In genomic region chr6:72620866-72621242, GRCh38 we compare ENCODE assay signal across 9 cellular contexts. TPM values are rescaled to one million over a fixed set of nuclear protein-coding genes. Genes with fewer than 3 reads are reported as not detected.
A peak's percentile ranks its signal among the peaks of the same experiment; 100 is the strongest.
DNase-seq lines count a peak whose midpoint lies in the region; ATAC-seq and TF ChIP-seq lines count a peak whose summit lies in the region.
"Had no signal": no experiment of that assay in that cellular context is flagged by ENCODE, and none has a peak within 500 bp of the region (broad histone marks: within the 10 kb centered on the region; RNA-seq: fewer than 3 reads in every experiment).

No MANE protein-coding gene starts in this region.

- H3K4me3 ChIP-seq in GM23338 (peak overlapping the region; percentile 84), iPS-18a (ENCODE audit: low read length) (peak overlapping the region; percentile 74)

- peak overlapping the region; percentile 75 for H3K4me3 Mint-ChIP-seq in GM23338
- H3K4me3 Mint-ChIP-seq in activated T-cell treated with anti-CD3 and anti-CD28 coated beads, Interleukin-2, amount 50 U/mL, for 72 hours: peak overlapping the region; percentile 94 to 100
- peak overlapping the region; percentile 82 for H3K4me3 Mint-ChIP-seq in stimulated activated effector memory CD8-positive, alpha-beta T cell treated with anti-CD3 and anti-CD28 coated beads, Interleukin-12 subunit alpha, Interleukin-12 subunit beta, amount 100 ng/mL, for 72 hours

- H3K9me2 ChIP-seq in GM23338 (ENCODE audit: insufficient read depth): no peaks in the 10 kb centered on the region

- no peak overlapping the region for H3K9ac ChIP-seq in iPS-18a (ENCODE audit: low read length)

- no peaks in the 10 kb centered on the region for H3F3A ChIP-seq in GM23338 (replicated peaks; ENCODE audit: low read depth)

- H3K79me2 ChIP-seq in GM23338 (replicated peaks; ENCODE audit: insufficient read depth): no peaks in the 10 kb centered on the region

- H3K36me3 ChIP-seq in GM23338 (ENCODE audit: insufficient read depth): no peaks in the 10 kb centered on the region
- H3K36me3 ChIP-seq in iPS-18a (ENCODE audit: control insufficient read depth, low read depth, low read length): no peaks in the 10 kb centered on the region

- no peaks in the 10 kb centered on the region; the same call in 2 of the 3 replicates for H3K9me3 Mint-ChIP-seq in GM23338
- no peaks in the 10 kb centered on the region for H3K9me3 Mint-ChIP-seq in activated T-cell treated with anti-CD3 and anti-CD28 coated beads, Interleukin-2, amount 50 U/mL, for 72 hours
- no peaks in the 10 kb centered on the region for H3K9me3 Mint-ChIP-seq in stimulated activated effector memory CD8-positive, alpha-beta T cell treated with anti-CD3 and anti-CD28 coated beads, Interleukin-12 subunit alpha, Interleukin-12 subunit beta, amount 100 ng/mL, for 72 hours

- H3K27ac Mint-ChIP-seq in GM23338: no peak overlapping the region
- H3K27ac Mint-ChIP-seq in activated T-cell treated with anti-CD3 and anti-CD28 coated beads, Interleukin-2, amount 50 U/mL, for 72 hours: peak overlapping the region; percentile 57
- H3K27ac Mint-ChIP-seq in stimulated activated effector memory CD8-positive, alpha-beta T cell treated with anti-CD3 and anti-CD28 coated beads, Interleukin-12 subunit alpha, Interleukin-12 subunit beta, amount 100 ng/mL, for 72 hours: no peak overlapping the region

- H3K27me3 ChIP-seq in GM23338 (ENCODE audit: insufficient read depth): peaks cover 70% of the 10 kb centered on the region
- H3K27me3 ChIP-seq in iPS-18a (ENCODE audit: control insufficient read depth, insufficient read depth, low read length): peaks cover 60% of the 10 kb centered on the region

- no peaks in the 10 kb centered on the region for H3K9me3 ChIP-seq in iPS-18a (ENCODE audit: control insufficient read depth, low read depth, low read length)

- DNase-seq in GM23338 (ENCODE audit: low spot score) (peak; percentile 27), omental fat pad (ENCODE audit: low spot score) (no peak), kidney tubule cell (ENCODE audit: low spot score) (no peak), GOT3 (lab: John Stamatoyannopoulos, UW) (no peak)
- peak in 1 of 2 donors; percentile 34 for DNase-seq in activated T-cell treated with anti-CD3 and anti-CD28 coated beads, Interleukin-2, amount 50 U/mL, for 72 hours
- peak; percentile 5 to 52 for DNase-seq in stimulated activated effector memory CD8-positive, alpha-beta T cell treated with anti-CD3 and anti-CD28 coated beads, Interleukin-12 subunit alpha, Interleukin-12 subunit beta, amount 100 ng/mL, for 72 hours (ENCODE audit: low spot score in 2 of 2)

- ATAC-seq in GM23338 (peak; percentile 5), HG02840 (IDR thresholded peaks at IDR 0.05; ENCODE audit: low FRiP score, unreplicated experiment) (no peak), omental fat pad (ENCODE audit: low FRiP score) (no peak)
- ATAC-seq in activated T-cell treated with anti-CD3 and anti-CD28 coated beads, Interleukin-2, amount 50 U/mL, for 72 hours (replicated peaks in 1 of 2): no peak
- ATAC-seq in stimulated activated effector memory CD8-positive, alpha-beta T cell treated with anti-CD3 and anti-CD28 coated beads, Interleukin-12 subunit alpha, Interleukin-12 subunit beta, amount 100 ng/mL, for 72 hours: no peak

- H3K4me1 Mint-ChIP-seq in GM23338: peaks cover 19% of the 10 kb centered on the region
- peaks cover 68% of the 10 kb centered on the region for H3K4me1 Mint-ChIP-seq in activated T-cell treated with anti-CD3 and anti-CD28 coated beads, Interleukin-2, amount 50 U/mL, for 72 hours (ENCODE audit: low read depth)
- H3K4me1 Mint-ChIP-seq in stimulated activated effector memory CD8-positive, alpha-beta T cell treated with anti-CD3 and anti-CD28 coated beads, Interleukin-12 subunit alpha, Interleukin-12 subunit beta, amount 100 ng/mL, for 72 hours: peaks cover 42% of the 10 kb centered on the region

- H3K36me3 Mint-ChIP-seq in GM23338 (ENCODE audit: low read depth): no peaks in the 10 kb centered on the region
- no peaks in the 10 kb centered on the region for H3K36me3 Mint-ChIP-seq in activated T-cell treated with anti-CD3 and anti-CD28 coated beads, Interleukin-2, amount 50 U/mL, for 72 hours (ENCODE audit: insufficient read depth in 2 of 2)
- H3K36me3 Mint-ChIP-seq in stimulated activated effector memory CD8-positive, alpha-beta T cell treated with anti-CD3 and anti-CD28 coated beads, Interleukin-12 subunit alpha, Interleukin-12 subunit beta, amount 100 ng/mL, for 72 hours: peaks cover 6% of the 10 kb centered on the region

- H3K4me1 ChIP-seq in GM23338 (ENCODE audit: insufficient read depth) (peaks cover 21% of the 10 kb centered on the region), iPS-18a (ENCODE audit: control insufficient read depth, low read depth, low read length) (peaks cover 3% of the 10 kb centered on the region)

- H3K27ac ChIP-seq in GM23338 (ENCODE audit: low read depth) (no peak overlapping the region), iPS-18a (ENCODE audit: low read length) (no peak overlapping the region)

- peak overlapping the region; percentile 100 for H3K4me2 ChIP-seq in GM23338

- no peaks in the 10 kb centered on the region for H4K20me1 ChIP-seq in GM23338 (replicated peaks; ENCODE audit: insufficient read depth)

- H3K27me3 Mint-ChIP-seq in GM23338 (ENCODE audit: insufficient read depth, low read depth, poor library complexity): peaks cover 43% of the 10 kb centered on the region
- H3K27me3 Mint-ChIP-seq in activated T-cell treated with anti-CD3 and anti-CD28 coated beads, Interleukin-2, amount 50 U/mL, for 72 hours (ENCODE audit: low read depth): peaks cover 5% of the 10 kb centered on the region

- no peak for TF ChIP-seq CTCF in GM23338 (conservative IDR thresholded peaks at IDR 0.05; ENCODE audit: low read depth in 2 of 2)
- no peak for TF ChIP-seq CTCF in omental fat pad (IDR thresholded peaks at IDR 0.05)

- H2AFZ ChIP-seq in GM23338: peak overlapping the region; percentile 100

TF ChIP-seq in GM23338, 12 proteins besides CTCF, POLR2A, EP300 and RAD21 (continues in another document):
- TF ChIP-seq ZNF331 (CRISPR knock-in tag; IDR thresholded peaks at IDR 0.05; ENCODE audit: low read depth) (no peak), ZNF462 (CRISPR knock-in tag; IDR thresholded peaks at IDR 0.05) (no peak)

RNA-seq across cellular contexts. Expression of gene KCNQ5, which starts 1.0 kb away (rescaled TPM):
- total RNA-seq in GM23338 (2014; rRNA removed; shearing (Covaris generic)): 0.87 and 2.3 TPM in 2 replicates
- polyA plus RNA-seq in GM23338 (2016; fragmentation: Nextera tagmentation; extraction: Ambion mirVana): 0.30 and 0.68 TPM in 2 replicates
- total RNA-seq in activated T-cell treated with anti-CD3 and anti-CD28 coated beads, Interleukin-2, amount 50 U/mL, for 72 hours: 1 to 10 TPM; 6.1 to 9.8 TPM
- under 1 TPM in 2 of 4 donors, not detected in 2; 0.16 to 0.24 TPM for total RNA-seq in omental fat pad
- polyA plus RNA-seq: endothelial cell of umbilical vein had no signal

Comparison
In these comparisons a context has a peak if more than half of its experiments do, and no peak if none do; other contexts are left out.
1. DNase-seq: peak in GM23338 (single experiment) and stimulated activated effector memory CD8-positive, alpha-beta T cell treated with anti-CD3 and anti-CD28 coated beads, Interleukin-12 subunit alpha, Interleukin-12 subunit beta, amount 100 ng/mL, for 72 hours (2 of 2); none in omental fat pad (single experiment), kidney tubule cell (single experiment) and GOT3 (single experiment).
2. Peak in every context shown above with its lines, with median percentiles within 50 percentile points of each other: H3K4me3 Mint-ChIP-seq.